Comparison of ENCODE assay signal across 35 cellular contexts in genomic region chr7:123210986-123211385, GRCh38. TPM values are rescaled to one million over a fixed set of nuclear protein-coding genes. Genes with fewer than 3 reads are reported as not detected.
"Had no signal": no experiment of that assay in that cellular context is flagged by ENCODE, and none has a peak within 500 bp of the region (broad histone marks: within the 10 kb centered on the region; RNA-seq: fewer than 3 reads in every experiment).

No MANE protein-coding gene starts in this region.

- H3K4me2 ChIP-seq: neural progenitor cell had no signal

- H3K9ac ChIP-seq: neural progenitor cell had no signal

- H3K4me1 ChIP-seq: breast epithelium, left lung, lower lobe of right lung, neural progenitor cell had no signal

- H3K4me1 Mint-ChIP-seq: activated T-helper 17 cell treated with anti-CD3 and anti-CD28 coated beads, Interleukin-2, amount 50 U/mL, for 72 hours; natural killer cell; neural progenitor cell had no signal

- H3K27ac ChIP-seq: breast epithelium, esophagus muscularis mucosa, heart right ventricle, left lung, lower lobe of right lung, neural progenitor cell, testis, transverse colon, WERI-Rb-1 had no signal

- H3K36me3 Mint-ChIP-seq: activated CD4-positive, alpha-beta memory T cell treated with anti-CD3 and anti-CD28 coated beads for 36 hours; natural killer cell; neural progenitor cell had no signal

- H3K4me3 Mint-ChIP-seq: activated CD4-positive, alpha-beta memory T cell treated with anti-CD3 and anti-CD28 coated beads for 36 hours; activated T-cell treated with anti-CD3 and anti-CD28 coated beads, Interleukin-2, amount 50 U/mL, for 24 hours; activated T-helper 17 cell treated with anti-CD3 and anti-CD28 coated beads, Interleukin-2, amount 50 U/mL, for 72 hours; natural killer cell; neural progenitor cell; T-helper 1 cell treated with Interleukin-12 subunit alpha and Interleukin-12 subunit beta and Interleukin-4 antibody, amounts not matched to agents 30 μg/mL and 1 μg/mL, for 36 hours had no signal

- H3K9me3 ChIP-seq: testis had no signal

- H3K27me3 Mint-ChIP-seq: activated CD4-positive, alpha-beta memory T cell treated with anti-CD3 and anti-CD28 coated beads for 36 hours; activated T-cell treated with anti-CD3 and anti-CD28 coated beads, Interleukin-2, amount 50 U/mL, for 24 hours; activated T-helper 17 cell treated with anti-CD3 and anti-CD28 coated beads, Interleukin-2, amount 50 U/mL, for 72 hours had no signal

- H3K36me3 ChIP-seq: breast epithelium, esophagus muscularis mucosa, heart right ventricle, left lung, lower lobe of right lung, neural progenitor cell, transverse colon, WERI-Rb-1 had no signal

- H3K4me3 ChIP-seq: breast epithelium, esophagus muscularis mucosa, heart right ventricle, left lung, lower lobe of right lung, neural progenitor cell, testis, transverse colon had no signal

- DNase-seq: activated CD4-positive, alpha-beta memory T cell treated with anti-CD3 and anti-CD28 coated beads for 36 hours; activated CD4-positive, alpha-beta T cell treated with anti-CD3 and anti-CD28 coated beads for 48 hours; activated CD8-positive, alpha-beta memory T cell treated with anti-CD3 and anti-CD28 coated beads, Interleukin-2, amount 50 U/mL, for 4 hours; activated gamma-delta T cell treated with Interleukin-2 at 50 U/mL for 16 hours; activated naive CD4-positive, alpha-beta T cell treated with anti-CD3 and anti-CD28 coated beads, Interleukin-2, amount 50 U/mL, for 16 hours; activated T-cell treated with anti-CD3 and anti-CD28 coated beads, Interleukin-2, amount 50 U/mL, for 24 hours; amygdala; central memory CD4-positive, alpha-beta T cell; dermis blood vessel endothelial cell; effector CD4-positive, alpha-beta T cell; foreskin melanocyte; heart right ventricle; left lung; lower lobe of right lung; mesenchymal stem cell; natural killer cell; right cardiac atrium; stimulated activated CD4-positive, alpha-beta T cell treated with anti-CD3 and anti-CD28 coated beads, Interleukin-2, amount 100 ng/mL, for 48 hours; stimulated activated naive CD4-positive, alpha-beta T cell treated with Interleukin-2 at 50 U/mL for 16 hours; T1000; testis; transverse colon; WERI-Rb-1 had no signal

- H3K27ac Mint-ChIP-seq: activated CD4-positive, alpha-beta memory T cell treated with anti-CD3 and anti-CD28 coated beads for 36 hours; activated T-cell treated with anti-CD3 and anti-CD28 coated beads, Interleukin-2, amount 50 U/mL, for 24 hours; activated T-helper 17 cell treated with anti-CD3 and anti-CD28 coated beads, Interleukin-2, amount 50 U/mL, for 72 hours; natural killer cell; neural progenitor cell; T-helper 1 cell treated with Interleukin-12 subunit alpha and Interleukin-12 subunit beta and Interleukin-4 antibody, amounts not matched to agents 30 μg/mL and 1 μg/mL, for 36 hours had no signal

- H3K27me3 ChIP-seq: breast epithelium, esophagus muscularis mucosa, heart right ventricle, left lung, neural progenitor cell, testis, transverse colon had no signal

RNA-seq across cellular contexts. Expression of gene SLC13A1, which starts 11.2 kb away (rescaled TPM):
- total RNA-seq: activated CD4-positive, alpha-beta memory T cell treated with anti-CD3 and anti-CD28 coated beads for 36 hours; activated CD8-positive, alpha-beta memory T cell treated with anti-CD3 and anti-CD28 coated beads for 36 hours; activated T-helper 17 cell treated with anti-CD3 and anti-CD28 coated beads, Interleukin-2, amount 50 U/mL, for 72 hours; breast epithelium; dermis blood vessel endothelial cell; glomerular endothelial cell; heart right ventricle; left lung; lower lobe of right lung; mononuclear cell; natural killer cell; omental fat pad; pulmonary artery endothelial cell; right cardiac atrium; skeletal muscle tissue; testis; urinary bladder had no signal
- polyA plus RNA-seq: heart right ventricle, right cardiac atrium, urinary bladder had no signal
